ENCODE assay signal across 1 cellular context in genomic region chr7:65475734-65476319, GRCh38.
TF ChIP-seq lines count a peak whose summit lies in the region.

No MANE protein-coding gene starts in this region.

TF ChIP-seq in GM12878, 131 proteins besides CTCF, POLR2A, EP300 and RAD21 (continued from another document):
- TF ChIP-seq ZNF687 (IDR thresholded peaks at IDR 0.05) (0 out of 2 replicates have a peak, but pooled peaks have one; percentile 31), MTA2 (IDR thresholded peaks at IDR 0.05; ENCODE audit: low read depth) (peak; percentile 68), IKZF1 (conservative IDR thresholded peaks at IDR 0.05) (peak; percentile 60), MYB (IDR thresholded peaks at IDR 0.05; ENCODE audit: borderline replicate concordance, low read depth, low read length) (peak; percentile 66; the same call in 1 of the 2 replicates), NR2F1 (conservative IDR thresholded peaks at IDR 0.05) (peak; percentile 91), MEF2B (IDR thresholded peaks at IDR 0.05; ENCODE audit: partially characterized antibody, poor library complexity, severe bottlenecking) (peak; percentile 59), IKZF2 (IDR thresholded peaks at IDR 0.05) (peak; percentile 67 to 73), TCF3 (IDR thresholded peaks at IDR 0.05; ENCODE audit: borderline replicate concordance, insufficient read depth, low read depth, low read length) (peak; percentile 82; the same call in 1 of the 2 replicates), PAX5 (IDR thresholded peaks at IDR 0.05; ENCODE audit: borderline replicate concordance, low read depth, low read length) (peak; percentile 75; the same call in 1 of the 2 replicates), TCF12 (IDR thresholded peaks at IDR 0.05; ENCODE audit: low read depth, low read length) (peak; percentile 95)
